Comparison of ENCODE assay signal across 30 cellular contexts in genomic region chr19:5206751-5207075, GRCh38.
"Had no signal": no experiment of that assay in that cellular context is flagged by ENCODE, and none has a peak within 500 bp of the region (broad histone marks: within the 10 kb centered on the region; RNA-seq: fewer than 3 reads in every experiment).

No MANE protein-coding gene starts in this region.

- ATAC-seq: activated CD4-positive, alpha-beta T cell treated with anti-CD3 and anti-CD28 coated beads for 36 hours; activated naive CD8-positive, alpha-beta T cell treated with anti-CD3 and anti-CD28 coated beads, Interleukin-2, amount 50 U/mL, for 24 hours; activated T-cell treated with anti-CD3 and anti-CD28 coated beads, Interleukin-2, amount 50 U/mL, for 72 hours; body of pancreas; gastroesophageal sphincter; heart right ventricle; T-helper 17 cell had no signal

- H3K27ac Mint-ChIP-seq: activated CD4-positive, alpha-beta memory T cell treated with anti-CD3 and anti-CD28 coated beads, Interleukin-2, amount 10 ng/mL, durations not matched to agents 7 days and 5 days; activated CD4-positive, alpha-beta T cell treated with anti-CD3 and anti-CD28 coated beads for 36 hours; activated CD4-positive, alpha-beta T cell treated with anti-CD3 and anti-CD28 coated beads, Interleukin-2, amount 10 ng/mL, durations not matched to agents 24 days and 14 days; activated naive CD4-positive, alpha-beta T cell treated with anti-CD3 and anti-CD28 coated beads for 36 hours; activated naive CD8-positive, alpha-beta T cell treated with anti-CD3 and anti-CD28 coated beads for 36 hours; activated naive CD8-positive, alpha-beta T cell treated with anti-CD3 and anti-CD28 coated beads, Interleukin-2, amount 50 U/mL, for 24 hours; activated T-cell treated with anti-CD3 and anti-CD28 coated beads, Interleukin-2, amount 50 U/mL, for 24 hours; activated T-cell treated with anti-CD3 and anti-CD28 coated beads, Interleukin-2, amount 50 U/mL, for 72 hours; T-helper 17 cell; T-helper 2 cell treated with Interferon-gamma antibody and Interleukin-4, amounts not matched to agents 5 μg/mL and 100 μg/mL, for 36 hours had no signal

- H3K27me3 ChIP-seq: adrenal gland, body of pancreas, colonic mucosa, esophagus squamous epithelium, gastroesophageal sphincter, heart right ventricle had no signal

- H3K4me3 Mint-ChIP-seq: activated CD4-positive, alpha-beta memory T cell treated with anti-CD3 and anti-CD28 coated beads, Interleukin-2, amount 10 ng/mL, durations not matched to agents 7 days and 5 days; activated CD4-positive, alpha-beta T cell treated with anti-CD3 and anti-CD28 coated beads for 36 hours; activated CD4-positive, alpha-beta T cell treated with anti-CD3 and anti-CD28 coated beads, Interleukin-2, amount 10 ng/mL, durations not matched to agents 24 days and 14 days; activated naive CD4-positive, alpha-beta T cell treated with anti-CD3 and anti-CD28 coated beads for 36 hours; activated naive CD8-positive, alpha-beta T cell treated with anti-CD3 and anti-CD28 coated beads for 36 hours; activated T-cell treated with anti-CD3 and anti-CD28 coated beads, Interleukin-2, amount 50 U/mL, for 24 hours; activated T-cell treated with anti-CD3 and anti-CD28 coated beads, Interleukin-2, amount 50 U/mL, for 72 hours; T-helper 17 cell; T-helper 2 cell treated with Interferon-gamma antibody and Interleukin-4, amounts not matched to agents 5 μg/mL and 100 μg/mL, for 36 hours had no signal

- H3K9me3 ChIP-seq: body of pancreas, colonic mucosa had no signal

- H3K4me1 ChIP-seq: adrenal gland, body of pancreas, colonic mucosa, esophagus squamous epithelium, gastroesophageal sphincter, heart right ventricle had no signal

- H3K4me1 Mint-ChIP-seq: activated CD4-positive, alpha-beta memory T cell treated with anti-CD3 and anti-CD28 coated beads, Interleukin-2, amount 10 ng/mL, durations not matched to agents 7 days and 5 days; activated CD4-positive, alpha-beta T cell treated with anti-CD3 and anti-CD28 coated beads, Interleukin-2, amount 10 ng/mL, durations not matched to agents 24 days and 14 days; T-helper 17 cell had no signal

- H3K27ac ChIP-seq: adrenal gland, body of pancreas, colonic mucosa, epithelial cell of prostate, esophagus squamous epithelium, gastroesophageal sphincter, heart right ventricle, WERI-Rb-1 had no signal

- H3K36me3 ChIP-seq: colonic mucosa had no signal

- DNase-seq: activated CD4-positive, alpha-beta memory T cell treated with anti-CD3 and anti-CD28 coated beads, Interleukin-2, amount 10 ng/mL, durations not matched to agents 7 days and 5 days; activated CD4-positive, alpha-beta T cell treated with anti-CD3 and anti-CD28 coated beads for 36 hours; activated CD4-positive, alpha-beta T cell treated with anti-CD3 and anti-CD28 coated beads, Interleukin-2, amount 10 ng/mL, durations not matched to agents 24 days and 14 days; activated CD4-positive, CD25-positive, alpha-beta regulatory T cell; activated CD4-positive, CD25-positive, alpha-beta regulatory T cell treated with anti-CD3 and anti-CD28 coated beads, Interleukin-2, amount 50 U/mL, for 72 hours; activated CD8-positive, alpha-beta memory T cell treated with anti-CD3 and anti-CD28 coated beads, Interleukin-2, amount 50 U/mL, for 48 hours; activated naive CD4-positive, alpha-beta T cell treated with anti-CD3 and anti-CD28 coated beads for 36 hours; activated naive CD8-positive, alpha-beta T cell treated with anti-CD3 and anti-CD28 coated beads for 36 hours; activated naive CD8-positive, alpha-beta T cell treated with anti-CD3 and anti-CD28 coated beads, Interleukin-2, amount 50 U/mL, for 24 hours; activated T-cell treated with anti-CD3 and anti-CD28 coated beads for 4 hours; activated T-cell treated with anti-CD3 and anti-CD28 coated beads, Interleukin-2, amount 50 U/mL, for 24 hours; activated T-cell treated with anti-CD3 and anti-CD28 coated beads, Interleukin-2, amount 50 U/mL, for 72 hours; adrenal gland; amygdala; aorta; body of pancreas; caudate nucleus; colonic mucosa; effector CD8-positive, alpha-beta T cell; esophagus squamous epithelium; foreskin melanocyte; heart right ventricle; hippocampal formation; T-helper 1 cell; T-helper 17 cell; T1000; WERI-Rb-1 had no signal

- H3K4me3 ChIP-seq: adrenal gland, body of pancreas, colonic mucosa, esophagus squamous epithelium, gastroesophageal sphincter, heart right ventricle had no signal

- H3K27me3 Mint-ChIP-seq: activated CD4-positive, alpha-beta memory T cell treated with anti-CD3 and anti-CD28 coated beads, Interleukin-2, amount 10 ng/mL, durations not matched to agents 7 days and 5 days; activated CD4-positive, alpha-beta T cell treated with anti-CD3 and anti-CD28 coated beads for 36 hours; activated CD4-positive, alpha-beta T cell treated with anti-CD3 and anti-CD28 coated beads, Interleukin-2, amount 10 ng/mL, durations not matched to agents 24 days and 14 days; activated naive CD8-positive, alpha-beta T cell treated with anti-CD3 and anti-CD28 coated beads for 36 hours; activated naive CD8-positive, alpha-beta T cell treated with anti-CD3 and anti-CD28 coated beads, Interleukin-2, amount 50 U/mL, for 24 hours; activated T-cell treated with anti-CD3 and anti-CD28 coated beads, Interleukin-2, amount 50 U/mL, for 24 hours; T-helper 17 cell had no signal
